Comparison of ENCODE assay signal across 1 cellular context in the genomic region with DNA sequence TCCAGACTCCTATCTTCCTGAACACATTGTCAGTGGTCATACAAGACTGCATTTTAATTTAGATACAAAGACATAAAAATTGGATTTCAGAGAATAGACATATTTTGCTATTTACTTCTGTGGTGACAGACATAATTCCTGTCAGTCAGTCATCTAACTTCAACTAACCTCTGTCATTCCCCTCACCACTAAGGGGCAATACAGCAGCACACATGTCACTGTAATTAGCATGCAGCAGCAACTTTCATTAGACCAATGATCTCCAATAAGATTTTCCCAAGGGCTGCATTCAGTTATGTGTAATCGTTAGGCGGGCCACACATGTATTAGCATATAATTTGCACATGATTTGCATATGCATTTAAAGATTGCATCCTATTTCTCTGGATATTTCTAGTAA.
TF ChIP-seq lines count a peak whose summit lies in the region.

No MANE protein-coding gene starts in this region.

TF ChIP-seq in GM23338, 12 proteins besides CTCF, POLR2A, EP300 and RAD21 (continued from another document):
- TF ChIP-seq, protein P1, sequence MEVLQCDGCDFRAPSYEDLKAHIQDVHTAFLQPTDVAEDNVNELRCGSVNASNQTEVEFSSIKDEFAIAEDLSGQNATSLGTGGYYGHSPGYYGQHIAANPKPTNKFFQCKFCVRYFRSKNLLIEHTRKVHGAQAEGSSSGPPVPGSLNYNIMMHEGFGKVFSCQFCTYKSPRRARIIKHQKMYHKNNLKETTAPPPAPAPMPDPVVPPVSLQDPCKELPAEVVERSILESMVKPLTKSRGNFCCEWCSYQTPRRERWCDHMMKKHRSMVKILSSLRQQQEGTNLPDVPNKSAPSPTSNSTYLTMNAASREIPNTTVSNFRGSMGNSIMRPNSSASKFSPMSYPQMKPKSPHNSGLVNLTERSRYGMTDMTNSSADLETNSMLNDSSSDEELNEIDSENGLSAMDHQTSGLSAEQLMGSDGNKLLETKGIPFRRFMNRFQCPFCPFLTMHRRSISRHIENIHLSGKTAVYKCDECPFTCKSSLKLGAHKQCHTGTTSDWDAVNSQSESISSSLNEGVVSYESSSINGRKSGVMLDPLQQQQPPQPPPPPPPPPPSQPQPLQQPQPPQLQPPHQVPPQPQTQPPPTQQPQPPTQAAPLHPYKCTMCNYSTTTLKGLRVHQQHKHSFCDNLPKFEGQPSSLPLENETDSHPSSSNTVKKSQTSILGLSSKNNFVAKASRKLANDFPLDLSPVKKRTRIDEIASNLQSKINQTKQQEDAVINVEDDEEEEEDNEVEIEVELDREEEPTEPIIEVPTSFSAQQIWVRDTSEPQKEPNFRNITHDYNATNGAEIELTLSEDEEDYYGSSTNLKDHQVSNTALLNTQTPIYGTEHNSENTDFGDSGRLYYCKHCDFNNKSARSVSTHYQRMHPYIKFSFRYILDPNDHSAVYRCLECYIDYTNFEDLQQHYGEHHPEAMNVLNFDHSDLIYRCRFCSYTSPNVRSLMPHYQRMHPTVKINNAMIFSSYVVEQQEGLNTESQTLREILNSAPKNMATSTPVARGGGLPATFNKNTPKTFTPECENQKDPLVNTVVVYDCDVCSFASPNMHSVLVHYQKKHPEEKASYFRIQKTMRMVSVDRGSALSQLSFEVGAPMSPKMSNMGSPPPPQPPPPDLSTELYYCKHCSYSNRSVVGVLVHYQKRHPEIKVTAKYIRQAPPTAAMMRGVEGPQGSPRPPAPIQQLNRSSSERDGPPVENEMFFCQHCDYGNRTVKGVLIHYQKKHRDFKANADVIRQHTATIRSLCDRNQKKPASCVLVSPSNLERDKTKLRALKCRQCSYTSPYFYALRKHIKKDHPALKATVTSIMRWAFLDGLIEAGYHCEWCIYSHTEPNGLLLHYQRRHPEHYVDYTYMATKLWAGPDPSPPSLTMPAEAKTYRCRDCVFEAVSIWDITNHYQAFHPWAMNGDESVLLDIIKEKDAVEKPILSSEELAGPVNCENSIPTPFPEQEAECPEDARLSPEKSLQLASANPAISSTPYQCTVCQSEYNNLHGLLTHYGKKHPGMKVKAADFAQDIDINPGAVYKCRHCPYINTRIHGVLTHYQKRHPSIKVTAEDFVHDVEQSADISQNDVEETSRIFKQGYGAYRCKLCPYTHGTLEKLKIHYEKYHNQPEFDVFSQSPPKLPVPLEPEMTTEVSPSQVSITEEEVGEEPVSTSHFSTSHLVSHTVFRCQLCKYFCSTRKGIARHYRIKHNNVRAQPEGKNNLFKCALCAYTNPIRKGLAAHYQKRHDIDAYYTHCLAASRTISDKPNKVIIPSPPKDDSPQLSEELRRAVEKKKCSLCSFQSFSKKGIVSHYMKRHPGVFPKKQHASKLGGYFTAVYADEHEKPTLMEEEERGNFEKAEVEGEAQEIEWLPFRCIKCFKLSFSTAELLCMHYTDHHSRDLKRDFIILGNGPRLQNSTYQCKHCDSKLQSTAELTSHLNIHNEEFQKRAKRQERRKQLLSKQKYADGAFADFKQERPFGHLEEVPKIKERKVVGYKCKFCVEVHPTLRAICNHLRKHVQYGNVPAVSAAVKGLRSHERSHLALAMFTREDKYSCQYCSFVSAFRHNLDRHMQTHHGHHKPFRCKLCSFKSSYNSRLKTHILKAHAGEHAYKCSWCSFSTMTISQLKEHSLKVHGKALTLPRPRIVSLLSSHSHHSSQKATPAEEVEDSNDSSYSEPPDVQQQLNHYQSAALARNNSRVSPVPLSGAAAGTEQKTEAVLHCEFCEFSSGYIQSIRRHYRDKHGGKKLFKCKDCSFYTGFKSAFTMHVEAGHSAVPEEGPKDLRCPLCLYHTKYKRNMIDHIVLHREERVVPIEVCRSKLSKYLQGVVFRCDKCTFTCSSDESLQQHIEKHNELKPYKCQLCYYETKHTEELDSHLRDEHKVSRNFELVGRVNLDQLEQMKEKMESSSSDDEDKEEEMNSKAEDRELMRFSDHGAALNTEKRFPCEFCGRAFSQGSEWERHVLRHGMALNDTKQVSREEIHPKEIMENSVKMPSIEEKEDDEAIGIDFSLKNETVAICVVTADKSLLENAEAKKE (CRISPR knock-in tag; IDR thresholded peaks at IDR 0.05), result no peak
- no peak for TF ChIP-seq CREB1 (CRISPR knock-in tag; IDR thresholded peaks at IDR 0.05; ENCODE audit: low read depth)
- TF ChIP-seq, protein P2, sequence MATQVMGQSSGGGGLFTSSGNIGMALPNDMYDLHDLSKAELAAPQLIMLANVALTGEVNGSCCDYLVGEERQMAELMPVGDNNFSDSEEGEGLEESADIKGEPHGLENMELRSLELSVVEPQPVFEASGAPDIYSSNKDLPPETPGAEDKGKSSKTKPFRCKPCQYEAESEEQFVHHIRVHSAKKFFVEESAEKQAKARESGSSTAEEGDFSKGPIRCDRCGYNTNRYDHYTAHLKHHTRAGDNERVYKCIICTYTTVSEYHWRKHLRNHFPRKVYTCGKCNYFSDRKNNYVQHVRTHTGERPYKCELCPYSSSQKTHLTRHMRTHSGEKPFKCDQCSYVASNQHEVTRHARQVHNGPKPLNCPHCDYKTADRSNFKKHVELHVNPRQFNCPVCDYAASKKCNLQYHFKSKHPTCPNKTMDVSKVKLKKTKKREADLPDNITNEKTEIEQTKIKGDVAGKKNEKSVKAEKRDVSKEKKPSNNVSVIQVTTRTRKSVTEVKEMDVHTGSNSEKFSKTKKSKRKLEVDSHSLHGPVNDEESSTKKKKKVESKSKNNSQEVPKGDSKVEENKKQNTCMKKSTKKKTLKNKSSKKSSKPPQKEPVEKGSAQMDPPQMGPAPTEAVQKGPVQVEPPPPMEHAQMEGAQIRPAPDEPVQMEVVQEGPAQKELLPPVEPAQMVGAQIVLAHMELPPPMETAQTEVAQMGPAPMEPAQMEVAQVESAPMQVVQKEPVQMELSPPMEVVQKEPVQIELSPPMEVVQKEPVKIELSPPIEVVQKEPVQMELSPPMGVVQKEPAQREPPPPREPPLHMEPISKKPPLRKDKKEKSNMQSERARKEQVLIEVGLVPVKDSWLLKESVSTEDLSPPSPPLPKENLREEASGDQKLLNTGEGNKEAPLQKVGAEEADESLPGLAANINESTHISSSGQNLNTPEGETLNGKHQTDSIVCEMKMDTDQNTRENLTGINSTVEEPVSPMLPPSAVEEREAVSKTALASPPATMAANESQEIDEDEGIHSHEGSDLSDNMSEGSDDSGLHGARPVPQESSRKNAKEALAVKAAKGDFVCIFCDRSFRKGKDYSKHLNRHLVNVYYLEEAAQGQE (IDR thresholded peaks at IDR 0.05; ENCODE audit: unreplicated experiment), result no peak
- no peak for TF ChIP-seq NANOG (IDR thresholded peaks at IDR 0.05; ENCODE audit: borderline replicate concordance)
- no peak for TF ChIP-seq EZH2 (IDR thresholded peaks at IDR 0.05; ENCODE audit: low read depth, unreplicated experiment)
- no peak for TF ChIP-seq JUNB (IDR thresholded peaks at IDR 0.05; ENCODE audit: unreplicated experiment)
- no peak for TF ChIP-seq ZNF114 (CRISPR knock-in tag; IDR thresholded peaks at IDR 0.05)
- TF ChIP-seq ZNF331 (CRISPR knock-in tag; IDR thresholded peaks at IDR 0.05; ENCODE audit: low read depth), result no peak
- no peak for TF ChIP-seq EZH2phosphoT487 (IDR thresholded peaks at IDR 0.05; ENCODE audit: unreplicated experiment)
